In the genomic region with DNA sequence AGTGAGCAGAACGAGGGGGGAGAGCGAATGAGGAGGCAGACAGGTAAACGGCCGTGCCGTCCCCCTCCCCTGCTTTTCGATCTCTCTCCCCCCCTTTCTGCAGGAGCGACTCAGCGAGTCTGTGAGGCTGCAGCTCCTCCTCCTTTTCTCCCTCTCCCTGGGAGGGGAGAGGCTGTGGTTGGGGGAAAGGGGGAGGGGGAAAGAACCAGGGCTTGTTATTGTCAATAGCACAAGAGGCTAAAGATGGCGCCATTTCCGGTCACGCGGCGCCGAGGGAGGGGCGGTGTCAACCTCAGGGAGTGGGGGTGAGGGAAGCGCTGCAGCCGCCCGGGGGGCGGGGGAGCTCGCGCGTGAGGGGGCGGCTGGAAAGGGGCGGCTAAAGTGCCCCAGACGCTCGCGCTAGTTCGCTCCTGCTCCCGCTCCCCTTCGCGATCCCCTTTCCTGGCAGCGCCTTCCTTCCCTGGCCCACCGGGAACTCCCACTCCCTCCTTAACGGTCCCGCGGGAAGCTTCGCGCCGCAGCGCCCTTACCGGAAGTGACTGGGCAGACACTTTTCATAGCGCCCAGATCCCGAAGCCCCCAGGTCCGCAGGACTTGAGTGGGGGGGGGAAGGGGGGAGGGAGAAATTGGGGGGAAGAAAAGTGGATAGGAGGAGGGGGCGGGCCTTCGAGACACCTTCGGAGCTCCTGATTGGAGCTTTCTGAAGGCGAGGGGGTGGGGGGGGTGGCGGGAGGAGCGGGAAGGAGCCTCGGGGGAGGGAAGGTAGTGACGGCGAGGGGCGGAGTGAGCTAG, we compare ENCODE assay signal across 8 cellular contexts. TPM values are rescaled to one million over a fixed set of nuclear protein-coding genes. Genes with fewer than 3 reads are reported as not detected.
DNase-seq lines count a peak whose midpoint lies in the region; ATAC-seq and TF ChIP-seq lines count a peak whose summit lies in the region.

A gene (minus strand): TSS at position 121 of the 792 bp plus-strand sequence. CDS start 324 bp downstream, outside the sequence.

- DNase-seq in GM12865 (ENCODE audit: low read depth) (peak; percentile 95), NCI-H1417 treated with DMSO at 0.1 percent for 48 hours (lab: John Stamatoyannopoulos, UW) (peak; percentile 67), SW480 (ENCODE audit: low spot score) (peak; percentile 92), Right ventricle myocardium superior (peak; percentile 95), tibial artery (peak; percentile 94 to 96)
- DNase-seq in activated naive CD8-positive, alpha-beta T cell treated with anti-CD3 and anti-CD28 coated beads, Interleukin-2, amount 50 U/mL, for 24 hours = peak; percentile 86

- H3K4me3 ChIP-seq in GM12865 (ENCODE audit: low read depth, low read length) = peak within 1 kb of the TSS; percentile 87
- H3K4me3 ChIP-seq in parathyroid adenoma (ENCODE audit: low read depth, low read length) = peak within 1 kb of the TSS; percentile 75
- H3K4me3 ChIP-seq in tibial artery = peak within 1 kb of the TSS; percentile 67 to 72

- H3K27me3 ChIP-seq in parathyroid adenoma (ENCODE audit: control insufficient read depth, insufficient read depth, low read length) = no peaks in the 10 kb centered on the region
- H3K27me3 ChIP-seq in tibial artery = no peaks in the 10 kb centered on the region

- H3K36me3 ChIP-seq in parathyroid adenoma (ENCODE audit: control insufficient read depth, insufficient read depth, low read length) (no peaks in the 10 kb centered on the region), tibial artery (no peaks in the 10 kb centered on the region)

- TF ChIP-seq CTCF in GM12865 (IDR thresholded peaks at IDR 0.05; ENCODE audit: insufficient read depth, low read depth, low read length, missing control alignments) (no peak), parathyroid adenoma (IDR thresholded peaks at IDR 0.05) (no peak), tibial artery (IDR thresholded peaks at IDR 0.05) (no peak)

- peak within 1 kb of the TSS; percentile 81 for H3K4me2 ChIP-seq in parathyroid adenoma (ENCODE audit: low read length)

- H3K4me1 ChIP-seq in parathyroid adenoma (peaks cover 5% of the 10 kb centered on the region), tibial artery (peaks cover 0 to 15% (median 0%) of the 10 kb centered on the region in 4 donors)

- H3K9me3 Mint-ChIP-seq in activated naive CD8-positive, alpha-beta T cell treated with anti-CD3 and anti-CD28 coated beads, Interleukin-2, amount 50 U/mL, for 24 hours = no peaks in the 10 kb centered on the region

- ATAC-seq in HG02763 (IDR thresholded peaks at IDR 0.05; ENCODE audit: unreplicated experiment) (peak; percentile 73), Right ventricle myocardium superior (ENCODE audit: poor library complexity) (peak; percentile 96)
- peak; percentile 82 for ATAC-seq in activated naive CD8-positive, alpha-beta T cell treated with anti-CD3 and anti-CD28 coated beads, Interleukin-2, amount 50 U/mL, for 24 hours

- intact Hi-C loops in Right ventricle myocardium superior (cut with DNase I) (loop anchor here (5.0 kb wide), 1 partner anchor 41 kb away; a partner anchor contains a TSS), tibial artery (cut with DNase I; ENCODE audit: low total_unique reads) (no loop called here)

- H3K36me3 Mint-ChIP-seq in activated naive CD8-positive, alpha-beta T cell treated with anti-CD3 and anti-CD28 coated beads, Interleukin-2, amount 50 U/mL, for 24 hours (ENCODE audit: low read depth) = peaks cover 9% of the 10 kb centered on the region

- H3K9me3 ChIP-seq in parathyroid adenoma (ENCODE audit: control insufficient read depth, low read length) = no peaks in the 10 kb centered on the region
- no peaks in the 10 kb centered on the region for H3K9me3 ChIP-seq in tibial artery

- peaks cover 3% of the 10 kb centered on the region for H3K79me2 ChIP-seq in parathyroid adenoma

- H3K27ac ChIP-seq in parathyroid adenoma (peak within 1 kb of the TSS; percentile 99), tibial artery (peak within 1 kb of the TSS; percentile 94 to 96)

- peak within 1 kb of the TSS; percentile 92 for H3K27ac Mint-ChIP-seq in activated naive CD8-positive, alpha-beta T cell treated with anti-CD3 and anti-CD28 coated beads, Interleukin-2, amount 50 U/mL, for 24 hours

- H3K9ac ChIP-seq in parathyroid adenoma = no peak within 1 kb of the TSS

- H2AFZ ChIP-seq in parathyroid adenoma = peak within 1 kb of the TSS; percentile 96

- peak within 1 kb of the TSS; percentile 97 for H3K4me3 Mint-ChIP-seq in activated naive CD8-positive, alpha-beta T cell treated with anti-CD3 and anti-CD28 coated beads, Interleukin-2, amount 50 U/mL, for 24 hours

- no peaks in the 10 kb centered on the region for H3K27me3 Mint-ChIP-seq in activated naive CD8-positive, alpha-beta T cell treated with anti-CD3 and anti-CD28 coated beads, Interleukin-2, amount 50 U/mL, for 24 hours

- H3K4me1 Mint-ChIP-seq in activated naive CD8-positive, alpha-beta T cell treated with anti-CD3 and anti-CD28 coated beads, Interleukin-2, amount 50 U/mL, for 24 hours = peaks cover 21% of the 10 kb centered on the region

RNA-seq across cellular contexts. Expression of the gene that starts here (rescaled TPM):
- total RNA-seq in Right ventricle myocardium superior = 17.9 TPM

Comparison
In these comparisons a context has a peak if more than half of its experiments do, and no peak if none do; other contexts are left out.
1. Peak in every context shown above with its lines: DNase-seq, ATAC-seq, H3K4me3 ChIP-seq and H3K27ac ChIP-seq.